Comparison of ENCODE assay signal across 8 cellular contexts in genomic region chr19:4584670-4585460, GRCh38. TPM values are rescaled to one million over a fixed set of nuclear protein-coding genes. Genes with fewer than 3 reads are reported as not detected.
A peak's percentile ranks its signal among the peaks of the same experiment; 100 is the strongest.
DNase-seq lines count a peak whose midpoint lies in the region; ATAC-seq and TF ChIP-seq lines count a peak whose summit lies in the region.

No MANE protein-coding gene starts in this region.

- no peaks in the 10 kb centered on the region for H3K36me3 Mint-ChIP-seq in brain
- no peaks in the 10 kb centered on the region for H3K36me3 Mint-ChIP-seq in activated CD4-positive, alpha-beta T cell treated with anti-CD3 and anti-CD28 coated beads, Interleukin-2, amount 10 ng/mL, durations not matched to agents 7 days and 5 days (ENCODE audit: low read depth)

- peak overlapping the region; percentile 59 for H3K4me3 ChIP-seq in AG04449 (ENCODE audit: low read depth, low read length)
- H3K4me3 ChIP-seq in HUES48 (ENCODE audit: low read depth, low read length), result peak overlapping the region; percentile 64
- H3K4me3 ChIP-seq in mesodermal cell (ENCODE audit: extremely low read depth, insufficient read depth, low read length, poor library complexity, severe bottlenecking), result peak overlapping the region; percentile 49

- ATAC-seq in HG03342 (IDR thresholded peaks at IDR 0.05; ENCODE audit: unreplicated experiment), result no peak

- H3K27me3 Mint-ChIP-seq in brain, result peaks cover 25% of the 10 kb centered on the region
- H3K27me3 Mint-ChIP-seq in activated CD4-positive, alpha-beta T cell treated with anti-CD3 and anti-CD28 coated beads, Interleukin-2, amount 10 ng/mL, durations not matched to agents 7 days and 5 days, result peaks cover 38% of the 10 kb centered on the region

- CTCF ChIA-PET in AG04449 (lab: Yijun Ruan, JAX), result interaction anchor here (0.9 to 3.2 kb wide), 10 partner anchors 9 to 60 kb away, joined by 3 to 10 read pairs (median 4); no protein-coding TSS in a partner anchor
- CTCF ChIA-PET in activated CD4-positive, alpha-beta T cell treated with anti-CD3 and anti-CD28 coated beads, Interleukin-2, amount 10 ng/mL, durations not matched to agents 7 days and 5 days (lab: Charles Lee), result interaction anchor here (1.0 to 1.6 kb wide), 3 partner anchors 9 to 51 kb away, joined by 3 to 4 read pairs (median 4); no protein-coding TSS in a partner anchor

- POLR2A ChIA-PET in AG04449 (lab: Yijun Ruan, JAX), result interaction anchor here (0.6 kb wide), 1 partner anchor 12 kb away, joined by 3 read pairs; no protein-coding TSS in a partner anchor
- POLR2A ChIA-PET in activated CD4-positive, alpha-beta T cell treated with anti-CD3 and anti-CD28 coated beads, Interleukin-2, amount 10 ng/mL, durations not matched to agents 7 days and 5 days (lab: Charles Lee), result no interaction called here

- H3K9me3 Mint-ChIP-seq in brain, result peaks cover 0 to 9% (median 0%) of the 10 kb centered on the region in 5 experiments
- no peaks in the 10 kb centered on the region for H3K9me3 Mint-ChIP-seq in activated CD4-positive, alpha-beta T cell treated with anti-CD3 and anti-CD28 coated beads, Interleukin-2, amount 10 ng/mL, durations not matched to agents 7 days and 5 days

- TF ChIP-seq CTCF in AG04449 (IDR thresholded peaks at IDR 0.05; ENCODE audit: insufficient read depth, low read length, missing control alignments) (no peak), brain (conservative IDR thresholded peaks at IDR 0.05) (no peak)

- H3K4me1 ChIP-seq in HUES48 (ENCODE audit: control insufficient read depth, insufficient read depth, low read length) (no peaks in the 10 kb centered on the region; the same call in 1 of the 2 replicates), mesodermal cell (ENCODE audit: control insufficient read depth, insufficient read depth, low read length, poor library complexity, severe bottlenecking) (peaks cover 13% of the 10 kb centered on the region)

- WGBS in mesodermal cell (ENCODE audit: insufficient coverage in 2 of 2), 2 experiments, result 3 to 7% methylated on average over 26 to 35 of the region's 45 CpGs

- no peak overlapping the region for H3K27ac ChIP-seq in HUES48 (ENCODE audit: low read depth, low read length)
- no peak overlapping the region for H3K27ac ChIP-seq in mesodermal cell (ENCODE audit: low read depth, low read length, severe bottlenecking)

- peak overlapping the region; percentile 60 to 80 (median 68) for H3K4me3 Mint-ChIP-seq in brain
- H3K4me3 Mint-ChIP-seq in activated CD4-positive, alpha-beta T cell treated with anti-CD3 and anti-CD28 coated beads, Interleukin-2, amount 10 ng/mL, durations not matched to agents 7 days and 5 days, result no peak overlapping the region

- peaks cover 20% of the 10 kb centered on the region for H3K27me3 ChIP-seq in HUES48 (ENCODE audit: control insufficient read depth, insufficient read depth, low read length)

- peaks cover 30% of the 10 kb centered on the region for H3K4me1 Mint-ChIP-seq in brain
- peaks cover 8% of the 10 kb centered on the region for H3K4me1 Mint-ChIP-seq in activated CD4-positive, alpha-beta T cell treated with anti-CD3 and anti-CD28 coated beads, Interleukin-2, amount 10 ng/mL, durations not matched to agents 7 days and 5 days

- H3K36me3 ChIP-seq in HUES48 (ENCODE audit: control insufficient read depth, insufficient read depth, low read length) (no peaks in the 10 kb centered on the region), mesodermal cell (ENCODE audit: control insufficient read depth, insufficient read depth, low read length) (no peaks in the 10 kb centered on the region)

- DNase-seq in AG04449 (ENCODE audit: low read depth, low spot score), result no peak
- DNase-seq in activated CD4-positive, alpha-beta T cell treated with anti-CD3 and anti-CD28 coated beads, Interleukin-2, amount 10 ng/mL, durations not matched to agents 7 days and 5 days, result no peak
- no peak for DNase-seq in GM19238 (ENCODE audit: insufficient read length, low spot score)
- no peak for DNase-seq in KBM-7

- H3K9me3 ChIP-seq in HUES48 (ENCODE audit: control insufficient read depth, insufficient read depth, low read length) (no peaks in the 10 kb centered on the region), mesodermal cell (ENCODE audit: control insufficient read depth, low read length) (no peaks in the 10 kb centered on the region)

- H3K9ac ChIP-seq in HUES48 (ENCODE audit: low read depth, low read length), result no peak overlapping the region

- in situ Hi-C loops in KBM-7 (cut with MboI; ENCODE audit: low pct_unique_long_range_greater_than_20kb, low sequenced_read_pairs), result no loop called here

- peak overlapping the region in 3 of 5 experiments; percentile 34 to 78 (median 38) for H3K27ac Mint-ChIP-seq in brain
- no peak overlapping the region for H3K27ac Mint-ChIP-seq in activated CD4-positive, alpha-beta T cell treated with anti-CD3 and anti-CD28 coated beads, Interleukin-2, amount 10 ng/mL, durations not matched to agents 7 days and 5 days

RNA-seq across cellular contexts. Expression of gene SEMA6B, which starts 25.4 kb away (rescaled TPM):
- polyA plus RNA-seq in brain (ENCODE audit: insufficient read depth, low read depth, low replicate concordance), result 39.1 TPM
- 10.8 TPM for polyA plus RNA-seq in mesodermal cell (2013, experiment 1 of 2)
- polyA plus RNA-seq in mesodermal cell (2013, experiment 2 of 2), result 10.8 TPM
- total RNA-seq in activated CD4-positive, alpha-beta T cell treated with anti-CD3 and anti-CD28 coated beads, Interleukin-2, amount 10 ng/mL, durations not matched to agents 7 days and 5 days, result not detected

RNA-seq across cellular contexts. Expression of gene LRG1, which starts 45.0 kb away (rescaled TPM):
- polyA plus RNA-seq in brain (ENCODE audit: insufficient read depth, low read depth, low replicate concordance), result 0.14 TPM
- polyA plus RNA-seq in mesodermal cell (2013, experiment 1 of 2), result 1.6 TPM
- polyA plus RNA-seq in mesodermal cell (2013, experiment 2 of 2), result 1.1 TPM
- total RNA-seq in activated CD4-positive, alpha-beta T cell treated with anti-CD3 and anti-CD28 coated beads, Interleukin-2, amount 10 ng/mL, durations not matched to agents 7 days and 5 days, result under 1 TPM in 1 of 2 experiments, not detected in 1; 0.07 TPM

RNA-seq across cellular contexts. Expression of gene PLIN5, which starts 49.8 kb away (rescaled TPM):
- 1.5 TPM for polyA plus RNA-seq in brain (ENCODE audit: insufficient read depth, low read depth, low replicate concordance)
- polyA plus RNA-seq in mesodermal cell (2013, experiment 1 of 2), result 0.41 TPM
- 0.20 TPM for polyA plus RNA-seq in mesodermal cell (2013, experiment 2 of 2)
- not detected for total RNA-seq in activated CD4-positive, alpha-beta T cell treated with anti-CD3 and anti-CD28 coated beads, Interleukin-2, amount 10 ng/mL, durations not matched to agents 7 days and 5 days

RNA-seq across cellular contexts. Expression of gene TNFAIP8L1, which starts 54.5 kb away (rescaled TPM):
- polyA plus RNA-seq in brain (ENCODE audit: insufficient read depth, low read depth, low replicate concordance), result 38.6 TPM
- 18.1 TPM for polyA plus RNA-seq in mesodermal cell (2013, experiment 1 of 2)
- 14.3 TPM for polyA plus RNA-seq in mesodermal cell (2013, experiment 2 of 2)
- 10 to 100 TPM; 19.6 to 21.9 TPM for total RNA-seq in activated CD4-positive, alpha-beta T cell treated with anti-CD3 and anti-CD28 coated beads, Interleukin-2, amount 10 ng/mL, durations not matched to agents 7 days and 5 days
